Comparison of ENCODE assay signal across 9 cellular contexts in genomic region chr10:46283945-46284285, GRCh38. TPM values are rescaled to one million over a fixed set of nuclear protein-coding genes. Genes with fewer than 3 reads are reported as not detected.
DNase-seq lines count a peak whose midpoint lies in the region; ATAC-seq lines count a peak whose summit lies in the region.
"Had no signal": no experiment of that assay in that cellular context is flagged by ENCODE, and none has a peak within 500 bp of the region (broad histone marks: within the 10 kb centered on the region; RNA-seq: fewer than 3 reads in every experiment).

No MANE protein-coding gene starts in this region.

- DNase-seq in caudate nucleus (lab: John Stamatoyannopoulos, UW) (no peak), nucleus accumbens (lab: John Stamatoyannopoulos, UW) (no peak), COLO668 (lab: John Stamatoyannopoulos, UW; ENCODE audit: unreplicated experiment) (no peak), NCI-H146 treated with DMSO at 0.1 percent for 48 hours (lab: John Stamatoyannopoulos, UW; ENCODE audit: unreplicated experiment) (no peak), GM19238 (ENCODE audit: insufficient read length, low spot score) (no peak)
- no peak for DNase-seq in natural killer cell treated with Interleukin-12 subunit alpha and Interleukin-12 subunit beta and Interleukin-15 and Interleukin-18, amount 100 ng/mL, for 72 hours (ENCODE audit: low spot score)

- H3K36me3 ChIP-seq in ACC112 (ENCODE audit: insufficient read depth, low read length) (no peaks in the 10 kb centered on the region), KOPT-K1 (ENCODE audit: insufficient read depth, low read length) (no peaks in the 10 kb centered on the region)

- H3K4me1 ChIP-seq in ACC112 (ENCODE audit: control insufficient read depth, insufficient read depth, low read length, unreplicated experiment) = no peaks in the 10 kb centered on the region

- peak overlapping the region; percentile 93 for H3K4me3 Mint-ChIP-seq in natural killer cell treated with Interleukin-12 subunit alpha and Interleukin-12 subunit beta and Interleukin-15 and Interleukin-18, amount 100 ng/mL, for 72 hours

- H3K27ac Mint-ChIP-seq in natural killer cell treated with Interleukin-12 subunit alpha and Interleukin-12 subunit beta and Interleukin-15 and Interleukin-18, amount 100 ng/mL, for 72 hours = no peak overlapping the region

- H3K9me3 Mint-ChIP-seq in natural killer cell treated with Interleukin-12 subunit alpha and Interleukin-12 subunit beta and Interleukin-15 and Interleukin-18, amount 100 ng/mL, for 72 hours = no peaks in the 10 kb centered on the region

- peaks cover 21% of the 10 kb centered on the region for H3K27me3 ChIP-seq in ACC112 (ENCODE audit: insufficient read depth, low read length)

- H3K27me3 Mint-ChIP-seq in natural killer cell treated with Interleukin-12 subunit alpha and Interleukin-12 subunit beta and Interleukin-15 and Interleukin-18, amount 100 ng/mL, for 72 hours = peaks cover 20 to 25% of the 10 kb centered on the region in 2 donors

- H2AFZ ChIP-seq in ACC112 (ENCODE audit: low read length, unreplicated experiment) = peak overlapping the region; percentile 95

- no peak for ATAC-seq in natural killer cell treated with Interleukin-12 subunit alpha and Interleukin-12 subunit beta and Interleukin-15 and Interleukin-18, amount 100 ng/mL, for 72 hours

- H3K4me3 ChIP-seq in ACC112 (ENCODE audit: low read depth, low read length) = peak overlapping the region; percentile 92

- H3K4me1 Mint-ChIP-seq in natural killer cell treated with Interleukin-12 subunit alpha and Interleukin-12 subunit beta and Interleukin-15 and Interleukin-18, amount 100 ng/mL, for 72 hours (ENCODE audit: low read depth in 2 of 2) = peaks cover 4 to 11% of the 10 kb centered on the region in 2 donors

- H3K27ac ChIP-seq in ACC112 (ENCODE audit: low read depth, low read length) (no peak overlapping the region), KOPT-K1 (ENCODE audit: low read depth, low read length, poor library complexity, severe bottlenecking) (peak overlapping the region; percentile 81), caudate nucleus (ENCODE audit: low read depth, low read length) (peak overlapping the region; percentile 81)

- no peaks in the 10 kb centered on the region for H3K36me3 Mint-ChIP-seq in natural killer cell treated with Interleukin-12 subunit alpha and Interleukin-12 subunit beta and Interleukin-15 and Interleukin-18, amount 100 ng/mL, for 72 hours

- H3K9me3 ChIP-seq in KOPT-K1 (ENCODE audit: insufficient read depth, low read length, poor library complexity, severe bottlenecking) = no peaks in the 10 kb centered on the region

- no peaks in the 10 kb centered on the region for H3K79me2 ChIP-seq in ACC112 (ENCODE audit: control insufficient read depth, insufficient read depth, low read length, unreplicated experiment)

RNA-seq across cellular contexts. Expression of gene ANTXRL, which starts 2.9 kb away (rescaled TPM):
- total RNA-seq in natural killer cell treated with Interleukin-12 subunit alpha and Interleukin-12 subunit beta and Interleukin-15 and Interleukin-18, amount 100 ng/mL, for 72 hours = not detected
- total RNA-seq: SK-MEL-5 had no signal
